12 cellular contexts compared by ENCODE assay signal in the genomic region with DNA sequence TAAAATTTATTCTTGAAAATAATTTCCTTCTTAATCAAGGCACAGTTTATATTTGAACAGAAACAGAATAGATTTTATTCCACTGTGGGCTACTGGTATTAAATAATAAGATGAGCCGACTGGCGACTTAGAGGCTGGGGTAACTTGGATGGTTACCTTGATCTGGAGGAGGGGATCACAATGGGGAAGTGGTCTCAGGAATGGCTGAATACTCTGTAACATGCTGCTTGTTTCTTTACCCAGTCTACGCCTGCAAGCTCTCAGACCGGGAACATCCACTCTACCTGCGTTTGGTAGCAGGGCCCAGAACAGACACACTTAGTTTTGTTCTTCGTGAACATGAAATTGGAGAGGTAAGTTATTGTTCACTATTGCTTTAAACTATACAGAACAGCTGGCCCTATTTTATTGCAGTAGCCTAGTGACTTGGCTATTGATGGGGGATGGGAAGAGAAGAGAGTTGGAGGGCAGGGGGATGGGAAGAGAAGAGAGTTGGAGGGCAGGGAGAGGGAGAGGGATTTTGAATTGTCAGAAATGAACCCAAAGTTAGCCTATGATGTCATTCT.
DNase-seq lines count a peak whose midpoint lies in the region; ATAC-seq and TF ChIP-seq lines count a peak whose summit lies in the region.
"Had no signal": no experiment of that assay in that cellular context is flagged by ENCODE, and none has a peak within 500 bp of the region (broad histone marks: within the 10 kb centered on the region; RNA-seq: fewer than 3 reads in every experiment).

No MANE protein-coding gene starts in this region.

- 32 to 45% methylated on average over 6 of the region's 6 CpGs for WGBS in ectodermal cell, 2 experiments
- 89 to 91% methylated on average over 6 of the region's 6 CpGs for WGBS in upper lobe of left lung, 2 donors

- TF ChIP-seq CTCF in neutrophil (IDR thresholded peaks at IDR 0.05) (no peak), upper lobe of left lung (IDR thresholded peaks at IDR 0.05) (no peak), GM10266 (IDR thresholded peaks at IDR 0.05; ENCODE audit: control insufficient read depth, insufficient read depth, low read depth, missing control alignments) (no peak)

- no peak for TF ChIP-seq POLR2A in upper lobe of left lung (IDR thresholded peaks at IDR 0.05)

- H3K9me3 ChIP-seq in ectodermal cell (ENCODE audit: control insufficient read depth, low read length) (no peaks in the 10 kb centered on the region), neutrophil (no peaks in the 10 kb centered on the region), upper lobe of left lung (no peaks in the 10 kb centered on the region)

- H3K27ac ChIP-seq in ectodermal cell (ENCODE audit: insufficient read depth, low read depth, low read length, poor library complexity, severe bottlenecking): peak overlapping the region; percentile 75
- peak overlapping the region; percentile 95 for H3K27ac ChIP-seq in neutrophil
- no peak overlapping the region for H3K27ac ChIP-seq in upper lobe of left lung

- no peak for TF ChIP-seq EP300 in upper lobe of left lung (IDR thresholded peaks at IDR 0.05)

- no peak for ATAC-seq in upper lobe of left lung (ENCODE audit: low FRiP score in 2 of 2)

- H3K4me1 ChIP-seq in ectodermal cell (ENCODE audit: control insufficient read depth, insufficient read depth, low read length): peaks cover 22% of the 10 kb centered on the region
- H3K4me1 ChIP-seq in neutrophil (ENCODE audit: control insufficient read depth in 1 of 2, insufficient read depth in 1 of 2, low read depth in 1 of 2, low read length in 1 of 2): peaks cover 47 to 59% of the 10 kb centered on the region in 2 experiments
- peaks cover 16 to 26% (median 19%) of the 10 kb centered on the region in 4 donors for H3K4me1 ChIP-seq in upper lobe of left lung

- H3K4me3 ChIP-seq in ectodermal cell (ENCODE audit: insufficient read depth, low read depth, low read length): no peak overlapping the region
- no peak overlapping the region for H3K4me3 ChIP-seq in neutrophil (ENCODE audit: low read depth in 1 of 2, low read length in 1 of 2)
- H3K4me3 ChIP-seq in upper lobe of left lung: no peak overlapping the region

- DNase-seq in DMS79 treated with DMSO at 0.1 percent for 48 hours (lab: John Stamatoyannopoulos, UW): peak; percentile 33
- DNase-seq in DMS79 (lab: John Stamatoyannopoulos, UW): no peak
- peak; percentile 87 for DNase-seq in NCI-H2171 (lab: John Stamatoyannopoulos, UW)
- DNase-seq in upper lobe of left lung: no peak
- DNase-seq in SHP77 (lab: John Stamatoyannopoulos, UW): no peak
- no peak for DNase-seq in GM10266 (ENCODE audit: extremely low spot score)
- DNase-seq: central memory CD4-positive, alpha-beta T cell; foreskin melanocyte; GF-D8; substantia nigra had no signal

- H3K27me3 ChIP-seq in ectodermal cell (ENCODE audit: control insufficient read depth, insufficient read depth, low read length, poor library complexity, severe bottlenecking): no peaks in the 10 kb centered on the region
- no peaks in the 10 kb centered on the region for H3K27me3 ChIP-seq in neutrophil
- H3K27me3 ChIP-seq in upper lobe of left lung: no peaks in the 10 kb centered on the region

- H3K36me3 ChIP-seq in ectodermal cell (ENCODE audit: control insufficient read depth, insufficient read depth, low read length) (no peaks in the 10 kb centered on the region), neutrophil (peaks cover 93% of the 10 kb centered on the region), upper lobe of left lung (peaks cover 0 to 62% (median 14%) of the 10 kb centered on the region in 4 donors)

Comparison
In these comparisons a context has a peak if more than half of its experiments do, and no peak if none do; other contexts are left out.
1. DNase-seq: peak in DMS79 treated with DMSO at 0.1 percent for 48 hours (single experiment) and NCI-H2171 (single experiment); none in DMS79 (single experiment), upper lobe of left lung (0 of 2), SHP77 (0 of 2) and GM10266 (single experiment).
2. H3K27ac ChIP-seq: peak in ectodermal cell (single experiment) and neutrophil (single experiment); none in upper lobe of left lung (0 of 4).